In the genomic region with DNA sequence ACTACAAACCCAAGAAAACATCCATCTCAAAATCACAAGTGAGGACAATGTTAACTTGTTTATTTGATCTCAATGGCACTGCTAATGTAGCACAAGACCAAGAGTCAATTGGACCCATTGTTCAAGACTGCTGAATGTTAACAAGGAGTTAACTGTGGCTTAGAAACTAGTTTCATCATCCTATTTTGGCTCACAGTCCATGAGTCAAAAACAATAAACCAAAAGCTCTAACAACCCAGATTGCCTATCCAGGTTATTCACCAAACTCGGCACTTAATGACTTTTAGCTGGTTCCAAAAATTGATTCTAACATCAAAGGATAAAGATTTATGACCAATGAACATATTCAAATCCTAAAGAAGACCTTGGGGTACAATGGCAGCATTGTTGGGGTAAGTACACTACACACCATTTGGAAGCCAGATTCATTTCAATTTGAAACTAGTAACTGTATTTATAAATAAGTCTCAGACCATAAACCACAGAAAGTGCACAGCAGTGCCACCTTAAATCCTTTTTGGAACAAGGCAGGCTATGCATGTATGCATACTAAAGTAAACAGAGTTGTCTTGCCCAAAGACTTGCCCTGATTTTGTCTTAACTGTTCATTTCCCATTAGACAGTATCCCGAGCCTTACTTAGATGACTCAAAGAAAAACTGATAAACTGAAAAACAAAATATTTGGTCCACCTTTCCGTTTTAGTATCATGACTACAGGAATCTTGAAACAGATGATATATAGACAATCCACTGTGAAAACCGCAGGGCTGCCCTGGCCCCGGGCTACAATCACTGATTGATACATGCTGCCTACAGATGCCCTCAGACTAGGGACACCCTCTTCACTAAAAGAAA, we compare ENCODE assay signal across 8 cellular contexts.
A peak's percentile ranks its signal among the peaks of the same experiment; 100 is the strongest.
DNase-seq lines count a peak whose midpoint lies in the region; ATAC-seq and TF ChIP-seq lines count a peak whose summit lies in the region.

No MANE protein-coding gene starts in this region.

- peak; percentile 31 for ATAC-seq in activated CD4-positive, alpha-beta T cell treated with anti-CD3 and anti-CD28 coated beads for 36 hours
- ATAC-seq in HG02885 (IDR thresholded peaks at IDR 0.05; ENCODE audit: poor library complexity, unreplicated experiment) (peak; percentile 78), HG02840 (IDR thresholded peaks at IDR 0.05; ENCODE audit: low FRiP score, unreplicated experiment) (no peak)

- no peaks in the 10 kb centered on the region for H3K27me3 Mint-ChIP-seq in activated CD4-positive, alpha-beta T cell treated with anti-CD3 and anti-CD28 coated beads for 36 hours

- H3K4me1 Mint-ChIP-seq in activated CD4-positive, alpha-beta T cell treated with anti-CD3 and anti-CD28 coated beads for 36 hours = peaks cover 70% of the 10 kb centered on the region

- intact Hi-C loops in activated CD4-positive, alpha-beta T cell treated with anti-CD3 and anti-CD28 coated beads for 36 hours (cut with DNase I, micrococcal nuclease) = loop anchor here in 1 of 2 experiments (2.0 to 10.0 kb wide), 2 partner anchors 15 to 289 kb away; partner anchors contain the start of gene KMT2E

- no peaks in the 10 kb centered on the region for H3K9me3 Mint-ChIP-seq in activated CD4-positive, alpha-beta T cell treated with anti-CD3 and anti-CD28 coated beads for 36 hours (ENCODE audit: low read depth)

- CTCF ChIA-PET in activated CD4-positive, alpha-beta T cell treated with anti-CD3 and anti-CD28 coated beads for 36 hours (lab: Charles Lee) = no interaction called here
- CTCF ChIA-PET in HEK293T (lab: Yijun Ruan, JAX) = interaction anchor here (0.6 kb wide), 2 partner anchors 19 to 23 kb away, joined by 3 read pairs; no protein-coding TSS in a partner anchor

- peak; percentile 37 for DNase-seq in activated CD4-positive, alpha-beta T cell treated with anti-CD3 and anti-CD28 coated beads for 36 hours
- DNase-seq in activated CD4-positive, alpha-beta T cell treated with anti-CD3 and anti-CD28 coated beads, Interleukin-2, amount 50 U/mL, for 1 hour = no peak
- DNase-seq in SW480 (ENCODE audit: low spot score) (peak; percentile 100), iris pigment epithelial cell (ENCODE audit: low read depth) (peak; percentile 68), HuH-7.5 (ENCODE audit: low spot score) (no peak), HEK293T (ENCODE audit: extremely low spot score) (no peak)

- no peak overlapping the region for H3K4me3 Mint-ChIP-seq in activated CD4-positive, alpha-beta T cell treated with anti-CD3 and anti-CD28 coated beads for 36 hours

- POLR2A ChIA-PET in activated CD4-positive, alpha-beta T cell treated with anti-CD3 and anti-CD28 coated beads for 36 hours (lab: Charles Lee) = no interaction called here
- POLR2A ChIA-PET in HEK293T (lab: Yijun Ruan, JAX) = interaction anchor here (0.7 kb wide), 1 partner anchor 20 kb away, joined by 3 read pairs; no protein-coding TSS in a partner anchor

- peak overlapping the region; percentile 40 for H3K27ac Mint-ChIP-seq in activated CD4-positive, alpha-beta T cell treated with anti-CD3 and anti-CD28 coated beads for 36 hours

- H3K36me3 Mint-ChIP-seq in activated CD4-positive, alpha-beta T cell treated with anti-CD3 and anti-CD28 coated beads for 36 hours (ENCODE audit: low read depth) = peaks cover 17% of the 10 kb centered on the region

TF ChIP-seq in HEK293T, 16 proteins besides CTCF, POLR2A, EP300 and RAD21:
- TF ChIP-seq TARDBP (IDR thresholded peaks at IDR 0.05) (no peak), BHLHE40 (IDR thresholded peaks at IDR 0.05; ENCODE audit: borderline replicate concordance) (no peak), ZNF384 (IDR thresholded peaks at IDR 0.05) (no peak)

Comparison
In these comparisons a context has a peak if more than half of its experiments do, and no peak if none do; other contexts are left out.
1. DNase-seq: peak in activated CD4-positive, alpha-beta T cell treated with anti-CD3 and anti-CD28 coated beads for 36 hours (single experiment), SW480 (single experiment) and iris pigment epithelial cell (single experiment); none in activated CD4-positive, alpha-beta T cell treated with anti-CD3 and anti-CD28 coated beads, Interleukin-2, amount 50 U/mL, for 1 hour (single experiment), HuH-7.5 (single experiment) and HEK293T (single experiment).